19 cellular contexts compared by ENCODE assay signal in genomic region chr3:148136816-148137215, GRCh38.
DNase-seq lines count a peak whose midpoint lies in the region; ATAC-seq lines count a peak whose summit lies in the region.
"Had no signal": no experiment of that assay in that cellular context is flagged by ENCODE, and none has a peak within 500 bp of the region (broad histone marks: within the 10 kb centered on the region; RNA-seq: fewer than 3 reads in every experiment).

No MANE protein-coding gene starts in this region.

- H3K9me3 Mint-ChIP-seq in immature natural killer cell: peaks cover 0 to 41% (median 5%) of the 10 kb centered on the region in 6 donors

- no peaks in the 10 kb centered on the region for H3K9me2 ChIP-seq in GM23248 (ENCODE audit: insufficient read depth)

- H3K79me2 ChIP-seq in GM23248 (ENCODE audit: insufficient read depth): no peaks in the 10 kb centered on the region

- H3K27me3 Mint-ChIP-seq in immature natural killer cell (ENCODE audit: low read depth in 3 of 3): peaks cover 0 to 1% (median 0%) of the 10 kb centered on the region in 3 donors
- H3K27me3 Mint-ChIP-seq: CD4-positive, alpha-beta memory T cell; CD4-positive, CD25-positive, alpha-beta regulatory T cell had no signal

- H3K4me3 Mint-ChIP-seq in immature natural killer cell: no peak overlapping the region
- H3K4me3 Mint-ChIP-seq: CD14-positive monocyte; CD4-positive, alpha-beta memory T cell; CD4-positive, CD25-positive, alpha-beta regulatory T cell; CD8-positive, alpha-beta memory T cell had no signal

- peaks cover 0 to 4% (median 0%) of the 10 kb centered on the region in 3 donors for H3K36me3 Mint-ChIP-seq in immature natural killer cell
- H3K36me3 Mint-ChIP-seq: CD14-positive monocyte; CD4-positive, alpha-beta memory T cell; CD4-positive, CD25-positive, alpha-beta regulatory T cell; CD8-positive, alpha-beta memory T cell had no signal

- H3K27ac ChIP-seq in GM23248: no peak overlapping the region
- H3K27ac ChIP-seq: BLaER1 had no signal

- in situ Hi-C loops in GM23248 (cut with MboI) (no loop called here), SK-MEL-5 (cut with HindIII; ENCODE audit: low pct_unique_long_range_greater_than_20kb, low sequenced_read_pairs) (no loop called here), G401 (cut with HindIII; ENCODE audit: low sequenced_read_pairs) (no loop called here)

- no peak overlapping the region for H3K27ac Mint-ChIP-seq in immature natural killer cell
- H3K27ac Mint-ChIP-seq: CD14-positive monocyte; CD4-positive, alpha-beta memory T cell; CD4-positive, CD25-positive, alpha-beta regulatory T cell; CD8-positive, alpha-beta memory T cell had no signal

- H3K4me2 ChIP-seq in GM23248 (ENCODE audit: unreplicated experiment): no peak overlapping the region
- H3K4me2 ChIP-seq: BLaER1 had no signal

- no peak overlapping the region for H2AFZ ChIP-seq in GM23248

- no peak overlapping the region for H3K4me3 ChIP-seq in GM23248
- H3K4me3 ChIP-seq: BLaER1, GM12878 had no signal

- DNase-seq in GM23248 (peak; percentile 7), SK-MEL-5 (ENCODE audit: low read depth, low spot score) (peak; percentile 23), immature natural killer cell (no peak), G401 (ENCODE audit: low spot score) (no peak), left ventricle myocardium superior (no peak)
- DNase-seq: 8988T; ACHN; BE2C; C1 segment of cervical spinal cord; Caco-2; Calu3; CD4-positive, alpha-beta memory T cell; CD4-positive, CD25-positive, alpha-beta regulatory T cell; CD8-positive, alpha-beta memory T cell; DMS79 treated with DMSO at 0.1 percent for 48 hours; GDM1 had no signal

- no peaks in the 10 kb centered on the region for H3K9me3 ChIP-seq in GM23248 (ENCODE audit: low read depth)
- H3K9me3 ChIP-seq: BE2C, BLaER1, Caco-2 had no signal

- no peak for ATAC-seq in left ventricle myocardium superior
- ATAC-seq: GM12878 had no signal

- H3K27me3 ChIP-seq in GM23248 (replicated peaks; ENCODE audit: insufficient read depth): no peaks in the 10 kb centered on the region
- H3K27me3 ChIP-seq: BE2C, BLaER1 had no signal

- H3K4me1 Mint-ChIP-seq in immature natural killer cell: no peaks in the 10 kb centered on the region
- H3K4me1 Mint-ChIP-seq: CD14-positive monocyte; CD4-positive, alpha-beta memory T cell; CD4-positive, CD25-positive, alpha-beta regulatory T cell; CD8-positive, alpha-beta memory T cell had no signal

- H3K9ac ChIP-seq in GM23248: no peak overlapping the region
- H3K9ac ChIP-seq: BLaER1 had no signal

- H4K20me1 ChIP-seq in GM23248 (ENCODE audit: insufficient read depth): no peaks in the 10 kb centered on the region
- H4K20me1 ChIP-seq: BLaER1 had no signal

- no peaks in the 10 kb centered on the region for H3F3A ChIP-seq in GM23248 (ENCODE audit: insufficient read depth)

- intact Hi-C loops in left ventricle myocardium superior (cut with micrococcal nuclease): no loop called here

- H3K36me3 ChIP-seq in GM23248 (ENCODE audit: low read depth): no peaks in the 10 kb centered on the region
- H3K36me3 ChIP-seq: BE2C, BLaER1 had no signal

- 0 out of 2 replicates have a peak, but pooled peaks cover 4% of the 10 kb centered on the region for H3K4me1 ChIP-seq in GM23248 (ENCODE audit: insufficient read depth)
- H3K4me1 ChIP-seq: BLaER1, Caco-2 had no signal

Comparison
In these comparisons a context has a peak if more than half of its experiments do, and no peak if none do; other contexts are left out.
1. DNase-seq: peak in GM23248 (single experiment) and SK-MEL-5 (single experiment); none in immature natural killer cell (0 of 3), G401 (single experiment) and left ventricle myocardium superior (single experiment).